11 cellular contexts compared by ENCODE assay signal in genomic region chr9:14203366-14204056, GRCh38.
DNase-seq lines count a peak whose midpoint lies in the region; ATAC-seq and TF ChIP-seq lines count a peak whose summit lies in the region.
"Had no signal": no experiment of that assay in that cellular context is flagged by ENCODE, and none has a peak within 500 bp of the region (broad histone marks: within the 10 kb centered on the region; RNA-seq: fewer than 3 reads in every experiment).

No MANE protein-coding gene starts in this region.

- DNase-seq in NCI-H2196 treated with DMSO at 0.1 percent for 48 hours (lab: John Stamatoyannopoulos, UW; ENCODE audit: unreplicated experiment) (peak; percentile 83), midbrain (lab: John Stamatoyannopoulos, UW) (peak; percentile 66), tibial nerve (ENCODE audit: low spot score in 2 of 2) (no peak), SIG-M5 (lab: John Stamatoyannopoulos, UW) (no peak)
- no peak for DNase-seq in activated CD4-positive, alpha-beta T cell treated with anti-CD3 and anti-CD28 coated beads, Interleukin-2, amount 10 ng/mL, durations not matched to agents 7 days and 5 days
- DNase-seq: activated naive CD4-positive, alpha-beta T cell; immature natural killer cell had no signal

- H3K9me3 Mint-ChIP-seq in activated CD4-positive, alpha-beta T cell treated with anti-CD3 and anti-CD28 coated beads, Interleukin-2, amount 10 ng/mL, durations not matched to agents 7 days and 5 days = no peaks in the 10 kb centered on the region

- H3K4me3 Mint-ChIP-seq in activated CD4-positive, alpha-beta T cell treated with anti-CD3 and anti-CD28 coated beads, Interleukin-2, amount 10 ng/mL, durations not matched to agents 7 days and 5 days = no peak overlapping the region
- H3K4me3 Mint-ChIP-seq: immature natural killer cell had no signal

- 16 to 25% methylated on average over 12 of the region's 12 CpGs for WGBS in esophagus, 2 donors
- WGBS in tibial nerve, 2 donors = 18 to 27% methylated on average over 12 of the region's 12 CpGs

- peak overlapping the region; percentile 17 to 65 for H3K27ac ChIP-seq in esophagus (ENCODE audit: low read depth in 2 of 2, low read length in 1 of 2)
- peak overlapping the region; percentile 34 to 74 (median 60) for H3K27ac ChIP-seq in tibial nerve
- H3K27ac ChIP-seq: KMS-11 had no signal

- POLR2A ChIA-PET in activated CD4-positive, alpha-beta T cell treated with anti-CD3 and anti-CD28 coated beads, Interleukin-2, amount 10 ng/mL, durations not matched to agents 7 days and 5 days (lab: Charles Lee) = no interaction called here

- no peaks in the 10 kb centered on the region for H3K27me3 ChIP-seq in esophagus (ENCODE audit: control insufficient read depth in 1 of 2, insufficient read depth in 2 of 2, low read length in 2 of 2)
- no peaks in the 10 kb centered on the region for H3K27me3 ChIP-seq in tibial nerve

- CTCF ChIA-PET in activated CD4-positive, alpha-beta T cell treated with anti-CD3 and anti-CD28 coated beads, Interleukin-2, amount 10 ng/mL, durations not matched to agents 7 days and 5 days (lab: Charles Lee) = no interaction called here

- H3K36me3 Mint-ChIP-seq in activated CD4-positive, alpha-beta T cell treated with anti-CD3 and anti-CD28 coated beads, Interleukin-2, amount 10 ng/mL, durations not matched to agents 7 days and 5 days (ENCODE audit: low read depth) = no peaks in the 10 kb centered on the region

- no peaks in the 10 kb centered on the region for H3K4me1 Mint-ChIP-seq in activated CD4-positive, alpha-beta T cell treated with anti-CD3 and anti-CD28 coated beads, Interleukin-2, amount 10 ng/mL, durations not matched to agents 7 days and 5 days
- H3K4me1 Mint-ChIP-seq: immature natural killer cell had no signal

- H3K4me3 ChIP-seq in esophagus (ENCODE audit: low read depth in 1 of 2, low read length in 2 of 2) (peak overlapping the region in 1 of 2 donors; percentile 44), tibial nerve (peak overlapping the region in 2 of 4 donors; percentile 7 to 21)

- no peaks in the 10 kb centered on the region for H3K27me3 Mint-ChIP-seq in activated CD4-positive, alpha-beta T cell treated with anti-CD3 and anti-CD28 coated beads, Interleukin-2, amount 10 ng/mL, durations not matched to agents 7 days and 5 days

- no peak for TF ChIP-seq CTCF in tibial nerve (IDR thresholded peaks at IDR 0.05)

- TF ChIP-seq EP300 in tibial nerve (IDR thresholded peaks at IDR 0.05) = peak in 1 of 2 donors; percentile 63

- H3K9me3 ChIP-seq in esophagus (ENCODE audit: control insufficient read depth in 2 of 2, insufficient read depth in 1 of 2, low read depth in 1 of 2, low read length in 1 of 2) = no peaks in the 10 kb centered on the region
- H3K9me3 ChIP-seq in tibial nerve = no peaks in the 10 kb centered on the region

- ATAC-seq in HG02610 (IDR thresholded peaks at IDR 0.05; ENCODE audit: unreplicated experiment) (no peak), GM18858 (IDR thresholded peaks at IDR 0.05; ENCODE audit: unreplicated experiment) (no peak)

- no peaks in the 10 kb centered on the region for H3K36me3 ChIP-seq in esophagus (ENCODE audit: control insufficient read depth in 2 of 2, insufficient read depth in 2 of 2, low read length in 1 of 2)
- no peaks in the 10 kb centered on the region for H3K36me3 ChIP-seq in tibial nerve

- no peak for TF ChIP-seq POLR2A in tibial nerve (IDR thresholded peaks at IDR 0.05)

- peaks cover 0 to under 1% of the 10 kb centered on the region in 2 donors for H3K4me1 ChIP-seq in esophagus (ENCODE audit: control insufficient read depth in 2 of 2, insufficient read depth in 2 of 2, low read length in 1 of 2)
- H3K4me1 ChIP-seq in tibial nerve = peaks cover 0 to 56% (median 12%) of the 10 kb centered on the region in 4 donors

- no peak overlapping the region for H3K27ac Mint-ChIP-seq in activated CD4-positive, alpha-beta T cell treated with anti-CD3 and anti-CD28 coated beads, Interleukin-2, amount 10 ng/mL, durations not matched to agents 7 days and 5 days
- H3K27ac Mint-ChIP-seq: immature natural killer cell had no signal

Comparison
In these comparisons a context has a peak if more than half of its experiments do, and no peak if none do; other contexts are left out.
1. DNase-seq: peak in NCI-H2196 treated with DMSO at 0.1 percent for 48 hours (single experiment) and midbrain (single experiment); none in tibial nerve (0 of 2), activated CD4-positive, alpha-beta T cell treated with anti-CD3 and anti-CD28 coated beads, Interleukin-2, amount 10 ng/mL, durations not matched to agents 7 days and 5 days (single experiment) and SIG-M5 (single experiment).